23 cellular contexts compared by ENCODE assay signal in genomic region chr6:154543638-154544037, GRCh38. TPM values are rescaled to one million over a fixed set of nuclear protein-coding genes. Genes with fewer than 3 reads are reported as not detected.
"Had no signal": no experiment of that assay in that cellular context is flagged by ENCODE, and none has a peak within 500 bp of the region (broad histone marks: within the 10 kb centered on the region; RNA-seq: fewer than 3 reads in every experiment).

No MANE protein-coding gene starts in this region.

- H3K4me1 ChIP-seq: breast epithelium had no signal

- H3K27ac ChIP-seq: breast epithelium, pancreas, sigmoid colon, spleen, thoracic aorta, upper lobe of left lung had no signal

- H3K9me3 ChIP-seq: breast epithelium, mucosa of descending colon, pancreas, sigmoid colon, spleen, thoracic aorta, upper lobe of left lung had no signal

- H3K27me3 ChIP-seq: breast epithelium, pancreas, sigmoid colon, spleen, upper lobe of left lung had no signal

- H3K4me3 ChIP-seq: breast epithelium, mucosa of descending colon, pancreas, sigmoid colon, spleen, thoracic aorta, upper lobe of left lung had no signal

- H3K36me3 ChIP-seq: breast epithelium, pancreas, sigmoid colon, spleen, thoracic aorta, upper lobe of left lung had no signal

- ATAC-seq: activated CD8-positive, alpha-beta memory T cell treated with anti-CD3 and anti-CD28 coated beads, Interleukin-2, amount 10 ng/mL, durations not matched to agents 7 days and 5 days; activated T-helper 17 cell treated with anti-CD3 and anti-CD28 coated beads, Interleukin-2, amount 50 U/mL, for 72 hours; left ventricle myocardium superior; mucosa of descending colon; pancreas; stimulated activated memory B cell treated with anti-CD40 and anti-IgM and Interleukin-4, amounts not matched to agents 10 μg/mL and 1 μg/mL and 100 μg/mL, for 72 hours; T-helper 17 cell had no signal

- DNase-seq: activated CD4-positive, alpha-beta memory T cell treated with anti-CD3 and anti-CD28 coated beads, Interleukin-2, amount 10 ng/mL, durations not matched to agents 7 days and 5 days; activated CD4-positive, alpha-beta T cell treated with anti-CD3 and anti-CD28 coated beads for 4 hours; activated CD8-positive, alpha-beta memory T cell treated with anti-CD3 and anti-CD28 coated beads, Interleukin-2, amount 10 ng/mL, durations not matched to agents 7 days and 5 days; activated naive CD4-positive, alpha-beta T cell treated with Interleukin-2 at 50 U/mL for 16 hours; activated naive CD8-positive, alpha-beta T cell treated with anti-CD3 and anti-CD28 coated beads, Interleukin-2, amount 10 ng/mL, durations not matched to agents 7 days and 5 days; anterior cingulate cortex; effector CD4-positive, alpha-beta T cell; foreskin fibroblast; hippocampal formation; kidney; left ventricle myocardium superior; mucosa of descending colon; naive B cell; pancreas; sigmoid colon; spleen; stimulated activated CD4-positive, alpha-beta T cell treated with anti-CD3 and anti-CD28 coated beads, Interleukin-4, amount 100 ng/mL, for 4 hours; T-helper 17 cell; upper lobe of left lung had no signal

RNA-seq across cellular contexts. Expression of gene CNKSR3, which starts 33.2 kb away (rescaled TPM):
- total RNA-seq: activated CD4-positive, alpha-beta memory T cell treated with anti-CD3 and anti-CD28 coated beads, Interleukin-2, amount 10 ng/mL, durations not matched to agents 7 days and 5 days; activated CD8-positive, alpha-beta memory T cell treated with anti-CD3 and anti-CD28 coated beads, Interleukin-2, amount 10 ng/mL, durations not matched to agents 7 days and 5 days; activated naive CD8-positive, alpha-beta T cell treated with anti-CD3 and anti-CD28 coated beads, Interleukin-2, amount 10 ng/mL, durations not matched to agents 7 days and 5 days; T-helper 17 cell had no signal
